Comparison of ENCODE assay signal across 23 cellular contexts in genomic region chr1:155339515-155340111, GRCh38. TPM values are rescaled to one million over a fixed set of nuclear protein-coding genes. Genes with fewer than 3 reads are reported as not detected.
"Had no signal": no experiment of that assay in that cellular context is flagged by ENCODE, and none has a peak within 500 bp of the region (broad histone marks: within the 10 kb centered on the region; RNA-seq: fewer than 3 reads in every experiment).

No MANE protein-coding gene starts in this region.

- H3K27me3 ChIP-seq: hepatocyte, left lung, tibial artery, vagina had no signal

- H3K4me3 Mint-ChIP-seq: activated naive CD8-positive, alpha-beta T cell; natural killer cell treated with Interleukin-12 subunit alpha and Interleukin-12 subunit beta and Interleukin-15 and Interleukin-18, amount 100 ng/mL, for 72 hours; stimulated activated naive B cell treated with anti-CD40 and anti-IgM and Interleukin-4, amounts not matched to agents 10 μg/mL and 1 μg/mL and 100 μg/mL, for 72 hours had no signal

- DNase-seq: activated CD4-positive, alpha-beta T cell treated with anti-CD3 and anti-CD28 coated beads for 1 hour; activated CD4-positive, alpha-beta T cell treated with anti-CD3 and anti-CD28 coated beads, Interleukin-2, amount 50 U/mL, for 4 hours; activated effector memory CD4-positive, alpha-beta T cell treated with anti-CD3 and anti-CD28 coated beads, Interleukin-2, amount 50 U/mL, for 16 hours; activated T-cell treated with anti-CD3 and anti-CD28 coated beads for 4 hours; left lung; mammary epithelial cell; retina; stimulated activated CD4-positive, alpha-beta T cell treated with anti-CD3 and anti-CD28 coated beads, Interleukin-2, amount 100 ng/mL, for 48 hours; stimulated activated naive B cell treated with anti-CD40 and anti-IgM and Interleukin-4, amounts not matched to agents 10 μg/mL and 1 μg/mL and 100 μg/mL, for 72 hours had no signal

- H3K27ac ChIP-seq: epithelial cell of prostate, hepatocyte, left lung, tibial artery, vagina, VCaP had no signal

- H3K27me3 Mint-ChIP-seq: activated naive CD8-positive, alpha-beta T cell; natural killer cell treated with Interleukin-12 subunit alpha and Interleukin-12 subunit beta and Interleukin-15 and Interleukin-18, amount 100 ng/mL, for 72 hours; stimulated activated naive B cell treated with anti-CD40 and anti-IgM and Interleukin-4, amounts not matched to agents 10 μg/mL and 1 μg/mL and 100 μg/mL, for 72 hours had no signal

- H3K4me1 ChIP-seq: left lung, tibial artery, vagina had no signal

- H3K9me3 ChIP-seq: left lung, tibial artery, vagina had no signal

- ATAC-seq: left lung; natural killer cell treated with Interleukin-12 subunit alpha and Interleukin-12 subunit beta and Interleukin-15 and Interleukin-18, amount 100 ng/mL, for 72 hours; stimulated activated naive B cell treated with anti-CD40 and anti-IgM and Interleukin-4, amounts not matched to agents 10 μg/mL and 1 μg/mL and 100 μg/mL, for 72 hours had no signal

- H3K9me3 Mint-ChIP-seq: natural killer cell treated with Interleukin-12 subunit alpha and Interleukin-12 subunit beta and Interleukin-15 and Interleukin-18, amount 100 ng/mL, for 72 hours; stimulated activated naive B cell treated with anti-CD40 and anti-IgM and Interleukin-4, amounts not matched to agents 10 μg/mL and 1 μg/mL and 100 μg/mL, for 72 hours had no signal

- H2AFZ ChIP-seq: hepatocyte had no signal

- H3K4me1 Mint-ChIP-seq: stimulated activated naive B cell treated with anti-CD40 and anti-IgM and Interleukin-4, amounts not matched to agents 10 μg/mL and 1 μg/mL and 100 μg/mL, for 72 hours had no signal

- FAIRE-seq: astrocyte, bronchial epithelial cell had no signal

- H3K79me2 ChIP-seq: hepatocyte had no signal

- H3K4me3 ChIP-seq: hepatocyte, left lung, tibial artery, vagina had no signal

- H3K4me2 ChIP-seq: hepatocyte had no signal

RNA-seq across cellular contexts. Expression of gene PKLR, which starts 38.4 kb away (rescaled TPM):
- total RNA-seq: astrocyte; bronchial epithelial cell; chondrocyte; dermis microvascular lymphatic vessel endothelial cell; glomerular endothelial cell; left lung; mammary epithelial cell; natural killer cell treated with Interleukin-12 subunit alpha and Interleukin-12 subunit beta and Interleukin-15 and Interleukin-18, amount 100 ng/mL, for 72 hours; skeletal muscle tissue; subcutaneous adipose tissue; vagina had no signal
